In genomic region chr2:208253518-208254117, GRCh38 we compare ENCODE assay signal across 8 cellular contexts. TPM values are rescaled to one million over a fixed set of nuclear protein-coding genes. Genes with fewer than 3 reads are reported as not detected.
DNase-seq lines count a peak whose midpoint lies in the region; ATAC-seq and TF ChIP-seq lines count a peak whose summit lies in the region.

No MANE protein-coding gene starts in this region.

- peak overlapping the region; percentile 79 for H3K27ac ChIP-seq in temporal lobe (ENCODE audit: low read depth, low read length)

- no peaks in the 10 kb centered on the region for H3K9me3 Mint-ChIP-seq in activated CD4-positive, alpha-beta T cell treated with anti-CD3 and anti-CD28 coated beads for 36 hours (ENCODE audit: low read depth)
- no peaks in the 10 kb centered on the region for H3K9me3 Mint-ChIP-seq in activated naive CD8-positive, alpha-beta T cell (ENCODE audit: low read depth)

- no peak for DNase-seq in activated CD4-positive, alpha-beta T cell treated with anti-CD3 and anti-CD28 coated beads for 36 hours
- no peak for DNase-seq in activated CD4-positive, alpha-beta T cell treated with anti-CD3 and anti-CD28 coated beads, Interleukin-2, amount 50 U/mL, for 48 hours
- no peak for DNase-seq in kidney epithelial cell (ENCODE audit: low read depth)
- no peak for DNase-seq in stimulated activated CD8-positive, alpha-beta memory T cell treated with anti-CD3 and anti-CD28 coated beads, Interleukin-4, amount 100 ng/mL, for 48 hours
- DNase-seq in stimulated activated CD4-positive, alpha-beta T cell treated with anti-CD3 and anti-CD28 coated beads, Interleukin-4, amount 100 ng/mL, for 4 hours = no peak

- peak overlapping the region; percentile 85 for H3K4me3 Mint-ChIP-seq in activated CD4-positive, alpha-beta T cell treated with anti-CD3 and anti-CD28 coated beads for 36 hours
- peak overlapping the region; percentile 98 for H3K4me3 Mint-ChIP-seq in activated naive CD8-positive, alpha-beta T cell

- peaks cover 1% of the 10 kb centered on the region for H3K36me3 ChIP-seq in kidney epithelial cell (ENCODE audit: control insufficient read depth, insufficient read depth, low read length)

- intact Hi-C loops in activated CD4-positive, alpha-beta T cell treated with anti-CD3 and anti-CD28 coated beads for 36 hours (cut with DNase I, micrococcal nuclease) = loop anchor here (1.0 to 5.0 kb wide), 4 partner anchors 59 to 153 kb away; no protein-coding TSS in a partner anchor

- no peak for ATAC-seq in activated CD4-positive, alpha-beta T cell treated with anti-CD3 and anti-CD28 coated beads for 36 hours
- ATAC-seq in GM21576 (IDR thresholded peaks at IDR 0.05; ENCODE audit: unreplicated experiment) = no peak

- CTCF ChIA-PET in activated CD4-positive, alpha-beta T cell treated with anti-CD3 and anti-CD28 coated beads for 36 hours (lab: Charles Lee) = interaction anchor here (0.6 to 6.0 kb wide), 12 partner anchors 9 to 96 kb away, joined by 3 to 49 read pairs (median 3); partner anchors contain the start of gene PIKFYVE

- POLR2A ChIA-PET in activated CD4-positive, alpha-beta T cell treated with anti-CD3 and anti-CD28 coated beads for 36 hours (lab: Charles Lee) = interaction anchor here (0.6 to 1.6 kb wide), 2 partner anchors 12 to 76 kb away, joined by 3 to 6 read pairs; partner anchors contain the start of gene PIKFYVE

- peak overlapping the region; percentile 64 for H3K4me3 ChIP-seq in kidney epithelial cell (ENCODE audit: low read depth, low read length)

- peak overlapping the region; percentile 69 for H3K27ac Mint-ChIP-seq in activated CD4-positive, alpha-beta T cell treated with anti-CD3 and anti-CD28 coated beads for 36 hours
- H3K27ac Mint-ChIP-seq in activated naive CD8-positive, alpha-beta T cell = peak overlapping the region; percentile 23

- no peak for TF ChIP-seq CTCF in kidney epithelial cell (IDR thresholded peaks at IDR 0.05; ENCODE audit: insufficient read depth, low read length, poor library complexity, severe bottlenecking)

- H3K27me3 Mint-ChIP-seq in activated CD4-positive, alpha-beta T cell treated with anti-CD3 and anti-CD28 coated beads for 36 hours = no peaks in the 10 kb centered on the region
- no peaks in the 10 kb centered on the region for H3K27me3 Mint-ChIP-seq in activated naive CD8-positive, alpha-beta T cell

- H3K27me3 ChIP-seq in kidney epithelial cell (ENCODE audit: control insufficient read depth, insufficient read depth, low read length) = no peaks in the 10 kb centered on the region

- peaks cover 28% of the 10 kb centered on the region for H3K36me3 Mint-ChIP-seq in activated CD4-positive, alpha-beta T cell treated with anti-CD3 and anti-CD28 coated beads for 36 hours (ENCODE audit: low read depth)
- H3K36me3 Mint-ChIP-seq in activated naive CD8-positive, alpha-beta T cell = no peaks in the 10 kb centered on the region

- H3K4me1 Mint-ChIP-seq in activated CD4-positive, alpha-beta T cell treated with anti-CD3 and anti-CD28 coated beads for 36 hours = peaks cover 18% of the 10 kb centered on the region
- peaks cover 28% of the 10 kb centered on the region for H3K4me1 Mint-ChIP-seq in activated naive CD8-positive, alpha-beta T cell (ENCODE audit: low read depth)

RNA-seq across cellular contexts. Expression of gene IDH1, which starts 1.3 kb away (rescaled TPM):
- 10 to 100 TPM; 21.1 to 23.7 TPM for total RNA-seq in activated CD4-positive, alpha-beta T cell treated with anti-CD3 and anti-CD28 coated beads for 36 hours
- total RNA-seq in kidney epithelial cell = 98.9 and 108 TPM in 2 replicates
- total RNA-seq in temporal lobe = 161 TPM

RNA-seq across cellular contexts. Expression of gene PIKFYVE, which starts 12.4 kb away (rescaled TPM):
- 10 to 100 TPM; 19.3 to 21.5 TPM for total RNA-seq in activated CD4-positive, alpha-beta T cell treated with anti-CD3 and anti-CD28 coated beads for 36 hours
- total RNA-seq in kidney epithelial cell = 24.2 and 29.1 TPM in 2 replicates
- 43.8 TPM for total RNA-seq in temporal lobe
